18 cellular contexts compared by ENCODE assay signal in the genomic region with DNA sequence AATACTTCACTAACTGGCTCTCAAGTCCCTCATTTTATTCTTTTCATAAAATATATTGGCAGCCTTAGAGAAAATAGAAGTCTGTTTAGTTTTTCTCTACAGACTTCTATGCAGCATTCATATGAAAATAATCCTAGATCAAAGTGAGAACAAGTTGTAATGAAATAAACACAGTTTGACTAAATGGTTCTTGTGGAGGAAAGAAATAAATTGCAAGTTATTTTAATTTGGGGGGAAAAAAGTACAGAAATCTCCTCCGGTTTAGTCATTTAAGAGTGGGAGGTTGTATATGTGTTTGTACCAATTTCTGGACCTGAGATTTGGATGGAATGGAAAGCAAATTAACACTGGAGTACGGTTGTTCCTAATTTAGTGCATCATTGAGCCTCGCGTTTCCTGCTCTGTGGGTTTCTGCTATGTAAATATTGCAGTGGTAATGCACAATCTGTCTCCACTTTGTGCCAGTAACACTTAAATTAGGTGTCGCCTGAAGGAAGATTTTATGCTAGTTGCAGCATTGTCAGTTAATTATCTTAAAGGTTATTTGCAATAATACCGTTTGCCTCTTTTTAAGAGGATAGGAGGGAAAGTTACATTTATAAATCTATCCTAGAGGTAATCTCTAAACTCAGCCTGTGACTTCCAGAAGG.
DNase-seq lines count a peak whose midpoint lies in the region; ATAC-seq, FAIRE-seq and TF ChIP-seq lines count a peak whose summit lies in the region.
"Had no signal": no experiment of that assay in that cellular context is flagged by ENCODE, and none has a peak within 500 bp of the region (broad histone marks: within the 10 kb centered on the region; RNA-seq: fewer than 3 reads in every experiment).

No MANE protein-coding gene starts in this region.

- WGBS in small intestine, 3 donors = 58 to 77% (median 74%) methylated on average over 6 of the region's 6 CpGs

- H3K9me3 ChIP-seq in small intestine (ENCODE audit: control insufficient read depth, low read depth) = no peaks in the 10 kb centered on the region
- H3K9me3 ChIP-seq: lower lobe of right lung, vagina had no signal

- H3K36me3 ChIP-seq in small intestine (ENCODE audit: control insufficient read depth in 2 of 2, insufficient read depth in 2 of 2, low read length in 2 of 2) = no peaks in the 10 kb centered on the region
- H3K36me3 ChIP-seq: lower lobe of right lung, vagina had no signal

- H3K4me3 ChIP-seq in LNCaP clone FGC (ENCODE audit: low read depth, low read length) (peak overlapping the region; percentile 35; the same call in 1 of the 2 replicates), small intestine (ENCODE audit: low read depth in 1 of 2, low read length in 2 of 2) (no peak overlapping the region)
- H3K4me3 ChIP-seq: lower lobe of right lung, vagina had no signal

- DNase-seq in DMS53 (lab: John Stamatoyannopoulos, UW) = peak; percentile 26
- no peak for DNase-seq in LNCaP clone FGC (ENCODE audit: low read depth)
- peak; percentile 71 to 78 for DNase-seq in NCI-H446 (lab: John Stamatoyannopoulos, UW)
- DNase-seq in activated CD8-positive, alpha-beta memory T cell treated with anti-CD3 and anti-CD28 coated beads, Interleukin-2, amount 50 U/mL, for 48 hours = no peak
- no peak for DNase-seq in small intestine
- no peak for DNase-seq in NCI-H2196 (lab: John Stamatoyannopoulos, UW; ENCODE audit: unreplicated experiment)
- DNase-seq: activated CD4-positive, alpha-beta T cell treated with anti-CD3 and anti-CD28 coated beads, Interleukin-2, amount 10 ng/mL, durations not matched to agents 24 days and 14 days; activated naive CD8-positive, alpha-beta T cell treated with anti-CD3 and anti-CD28 coated beads for 36 hours; activated T-cell treated with anti-CD3 and anti-CD28 coated beads, Interleukin-2, amount 50 U/mL, for 24 hours; DND-41; effector memory CD8-positive, alpha-beta T cell; lower lobe of right lung; natural killer cell; Right ventricle myocardium superior; T1000 had no signal

- ATAC-seq in HG02852 (IDR thresholded peaks at IDR 0.05; ENCODE audit: unreplicated experiment) = no peak
- ATAC-seq: effector memory CD8-positive, alpha-beta T cell; lower lobe of right lung; natural killer cell had no signal

- no peak for FAIRE-seq in small intestine (lab: Jason Lieb, UNC)

- H3K27ac ChIP-seq in cingulate gyrus (ENCODE audit: low read depth, low read length) (peak overlapping the region; percentile 8), small intestine (ENCODE audit: low read depth in 1 of 2, low read length in 1 of 2) (no peak overlapping the region)
- H3K27ac ChIP-seq: lower lobe of right lung, vagina had no signal

- no peaks in the 10 kb centered on the region for H3K4me1 ChIP-seq in small intestine (ENCODE audit: control insufficient read depth in 2 of 2, insufficient read depth in 1 of 2, low read depth in 1 of 2, low read length in 1 of 2)
- H3K4me1 ChIP-seq: lower lobe of right lung, vagina had no signal

- TF ChIP-seq CTCF in LNCaP clone FGC (IDR thresholded peaks at IDR 0.05; ENCODE audit: control insufficient read depth, extremely low read depth, insufficient read depth) = no peak

- H3K27me3 ChIP-seq in small intestine (ENCODE audit: control insufficient read depth in 2 of 2, insufficient read depth in 2 of 2, low read length in 2 of 2) = no peaks in the 10 kb centered on the region
- H3K27me3 ChIP-seq: vagina had no signal

Comparison
In these comparisons a context has a peak if more than half of its experiments do, and no peak if none do; other contexts are left out.
1. DNase-seq: peak in DMS53 (single experiment) and NCI-H446 (2 of 2); none in LNCaP clone FGC (single experiment), activated CD8-positive, alpha-beta memory T cell treated with anti-CD3 and anti-CD28 coated beads, Interleukin-2, amount 50 U/mL, for 48 hours (single experiment), small intestine (single experiment) and NCI-H2196 (single experiment).